8 cellular contexts compared by ENCODE assay signal in the genomic region with DNA sequence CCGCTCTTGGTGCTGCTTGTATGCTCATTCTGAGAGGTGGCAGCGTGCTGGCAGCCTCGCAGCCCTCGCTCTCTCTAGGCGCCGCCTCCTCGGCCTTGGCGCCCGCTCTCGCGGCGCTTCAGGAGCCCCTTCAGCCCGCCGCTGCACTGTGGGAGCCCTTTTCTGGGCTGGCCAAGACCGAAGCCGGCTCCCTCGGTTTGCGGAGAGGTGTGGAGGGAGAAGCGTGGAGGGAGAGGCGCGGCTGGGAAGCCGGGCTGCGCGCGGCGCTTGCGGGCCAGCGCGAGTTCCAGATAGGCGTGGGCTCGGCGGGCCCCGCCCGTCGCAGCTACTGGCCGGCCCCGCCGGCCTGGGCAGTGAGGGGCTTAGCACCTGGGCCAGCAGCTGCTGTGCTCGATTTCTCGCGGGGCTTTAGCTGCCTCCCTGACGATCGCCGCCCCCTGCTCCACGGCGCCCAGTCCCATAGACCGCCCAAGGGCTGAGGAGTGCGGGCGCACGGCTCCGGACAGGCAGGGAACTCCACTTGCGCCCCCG. TPM values are rescaled to one million over a fixed set of nuclear protein-coding genes. Genes with fewer than 3 reads are reported as not detected.
DNase-seq lines count a peak whose midpoint lies in the region; ATAC-seq and TF ChIP-seq lines count a peak whose summit lies in the region.

No MANE protein-coding gene starts in this region.

- peak; percentile 75 for ATAC-seq in HG03457 (IDR thresholded peaks at IDR 0.05; ENCODE audit: unreplicated experiment)

- peaks cover 0 to 7% of the 10 kb centered on the region in 2 donors for H3K4me1 ChIP-seq in right atrium auricular region
- no peaks in the 10 kb centered on the region for H3K4me1 ChIP-seq in MM.1S (ENCODE audit: low read length)

- H3K4me1 Mint-ChIP-seq in activated naive CD8-positive, alpha-beta T cell treated with anti-CD3 and anti-CD28 coated beads for 36 hours, result peaks cover 5% of the 10 kb centered on the region

- no peaks in the 10 kb centered on the region for H3K27me3 ChIP-seq in right atrium auricular region
- no peaks in the 10 kb centered on the region for H3K27me3 ChIP-seq in MM.1S (replicated peaks; ENCODE audit: insufficient read depth, low read length)

- peak overlapping the region; percentile 67 for H3K4me3 Mint-ChIP-seq in activated naive CD8-positive, alpha-beta T cell treated with anti-CD3 and anti-CD28 coated beads for 36 hours

- no peaks in the 10 kb centered on the region for H3K36me3 Mint-ChIP-seq in activated naive CD8-positive, alpha-beta T cell treated with anti-CD3 and anti-CD28 coated beads for 36 hours

- H3K36me3 ChIP-seq in right atrium auricular region (no peaks in the 10 kb centered on the region), MM.1S (replicated peaks; ENCODE audit: insufficient read depth, low read length) (no peaks in the 10 kb centered on the region)

- no peak overlapping the region for H3K9ac ChIP-seq in MM.1S (ENCODE audit: low read length)

- H3K9me3 ChIP-seq in right atrium auricular region (peaks cover 0 to 14% of the 10 kb centered on the region in 2 donors), MM.1S (replicated peaks; ENCODE audit: insufficient read depth, low read length) (no peaks in the 10 kb centered on the region)

- no peaks in the 10 kb centered on the region for H3F3A ChIP-seq in MM.1S (ENCODE audit: insufficient read depth, low read length)

- H3K9me3 Mint-ChIP-seq in activated naive CD8-positive, alpha-beta T cell treated with anti-CD3 and anti-CD28 coated beads for 36 hours, result peaks cover 14% of the 10 kb centered on the region

- peaks cover 5% of the 10 kb centered on the region for H3K27me3 Mint-ChIP-seq in activated naive CD8-positive, alpha-beta T cell treated with anti-CD3 and anti-CD28 coated beads for 36 hours

- H3K27ac ChIP-seq in right atrium auricular region (peak overlapping the region; percentile 80 to 84), MM.1S (ENCODE audit: low read length) (no peak overlapping the region)

- H4K20me1 ChIP-seq in MM.1S (ENCODE audit: insufficient read depth, low read length), result no peaks in the 10 kb centered on the region

- no peak overlapping the region for H3K4me2 ChIP-seq in MM.1S (ENCODE audit: low read depth, low read length)

- no peak for TF ChIP-seq CTCF in right atrium auricular region (IDR thresholded peaks at IDR 0.05)
- TF ChIP-seq CTCF in MM.1S (IDR thresholded peaks at IDR 0.05; ENCODE audit: low read length), result no peak

- DNase-seq in CD1c-positive myeloid dendritic cell (ENCODE audit: extremely low spot score), result peak; percentile 32
- peak; percentile 43 for DNase-seq in activated naive CD8-positive, alpha-beta T cell treated with anti-CD3 and anti-CD28 coated beads for 36 hours
- DNase-seq in right atrium auricular region (ENCODE audit: low spot score), result no peak
- DNase-seq in skeletal muscle cell (ENCODE audit: low read depth), result no peak
- DNase-seq in NCI-H774 (lab: John Stamatoyannopoulos, UW), result no peak
- DNase-seq in MM.1S, result no peak
- DNase-seq in ecto neural progenitor cell (ENCODE audit: low spot score), result no peak

- no peak overlapping the region for H2AFZ ChIP-seq in MM.1S (ENCODE audit: low read length)

- peak overlapping the region; percentile 46 to 66 for H3K4me3 ChIP-seq in right atrium auricular region
- peak overlapping the region; percentile 60 for H3K4me3 ChIP-seq in skeletal muscle cell (ENCODE audit: low read depth, low read length)
- H3K4me3 ChIP-seq in MM.1S (ENCODE audit: low read length), result no peak overlapping the region

- H3K79me2 ChIP-seq in MM.1S (ENCODE audit: low read length), result no peaks in the 10 kb centered on the region

- H3K27ac Mint-ChIP-seq in activated naive CD8-positive, alpha-beta T cell treated with anti-CD3 and anti-CD28 coated beads for 36 hours, result no peak overlapping the region

- H3K9me2 ChIP-seq in MM.1S (replicated peaks; ENCODE audit: insufficient read depth, low read length), result no peaks in the 10 kb centered on the region

RNA-seq across cellular contexts. Expression of a gene that starts 19.5 kb away (rescaled TPM):
- total RNA-seq in activated naive CD8-positive, alpha-beta T cell treated with anti-CD3 and anti-CD28 coated beads for 36 hours, result 1 to 10 TPM; 3.8 to 4.0 TPM
- 10 to 100 TPM; 19.3 to 21.0 TPM for total RNA-seq in right atrium auricular region

Comparison
In these comparisons a context has a peak if more than half of its experiments do, and no peak if none do; other contexts are left out.
1. DNase-seq: peak in CD1c-positive myeloid dendritic cell (single experiment) and activated naive CD8-positive, alpha-beta T cell treated with anti-CD3 and anti-CD28 coated beads for 36 hours (single experiment); none in right atrium auricular region (single experiment), skeletal muscle cell (single experiment), NCI-H774 (single experiment), MM.1S (single experiment) and ecto neural progenitor cell (single experiment).
2. RNA of a gene that starts 19.5 kb away (total RNA-seq): 19.3 to 21.0 TPM in right atrium auricular region; 3.8 to 4.0 TPM in activated naive CD8-positive, alpha-beta T cell treated with anti-CD3 and anti-CD28 coated beads for 36 hours; every median in the first group is over 4 times any median in the second.